10 cellular contexts compared by ENCODE assay signal in the genomic region with DNA sequence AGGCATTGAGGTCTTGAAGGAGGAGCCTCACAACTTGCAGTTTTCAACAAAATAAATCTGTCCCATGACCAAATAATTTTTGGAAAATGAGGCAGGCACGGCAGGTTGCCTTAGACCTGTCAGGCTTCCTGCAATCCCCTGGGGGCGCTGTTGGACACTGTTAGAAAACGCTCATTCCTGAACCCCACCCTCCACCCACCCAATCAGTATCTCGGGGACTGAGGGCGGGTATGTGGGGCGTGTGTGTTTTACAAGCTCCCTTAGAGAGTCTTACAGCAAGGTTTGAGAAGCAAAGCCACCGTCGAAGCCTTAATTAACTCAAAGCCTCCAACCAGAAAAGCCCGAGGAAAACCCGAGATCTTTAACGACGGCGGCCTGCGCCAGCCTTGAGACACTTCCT.
DNase-seq lines count a peak whose midpoint lies in the region; ATAC-seq lines count a peak whose summit lies in the region.
"Had no signal": no experiment of that assay in that cellular context is flagged by ENCODE, and none has a peak within 500 bp of the region (broad histone marks: within the 10 kb centered on the region; RNA-seq: fewer than 3 reads in every experiment).

No MANE protein-coding gene starts in this region.

- peak overlapping the region; percentile 10 for H3K4me3 Mint-ChIP-seq in activated CD4-positive, alpha-beta T cell treated with anti-CD3 and anti-CD28 coated beads, Interleukin-2, amount 10 ng/mL, durations not matched to agents 7 days and 5 days

- CTCF ChIA-PET in activated CD4-positive, alpha-beta T cell treated with anti-CD3 and anti-CD28 coated beads, Interleukin-2, amount 10 ng/mL, durations not matched to agents 7 days and 5 days (lab: Charles Lee) = no interaction called here

- peaks cover 5% of the 10 kb centered on the region for H3K4me1 ChIP-seq in iPS-18a (ENCODE audit: control insufficient read depth, low read depth, low read length)

- H3K36me3 ChIP-seq in iPS-18a (ENCODE audit: control insufficient read depth, low read depth, low read length) = no peaks in the 10 kb centered on the region

- H3K27ac ChIP-seq in iPS-18a (ENCODE audit: low read length) = no peak overlapping the region

- H3K9me3 Mint-ChIP-seq in activated CD4-positive, alpha-beta T cell treated with anti-CD3 and anti-CD28 coated beads, Interleukin-2, amount 10 ng/mL, durations not matched to agents 7 days and 5 days = no peaks in the 10 kb centered on the region

- H3K27me3 ChIP-seq in iPS-18a (ENCODE audit: control insufficient read depth, insufficient read depth, low read length) = no peaks in the 10 kb centered on the region

- H3K27ac Mint-ChIP-seq in activated CD4-positive, alpha-beta T cell treated with anti-CD3 and anti-CD28 coated beads, Interleukin-2, amount 10 ng/mL, durations not matched to agents 7 days and 5 days = no peak overlapping the region

- POLR2A ChIA-PET in activated CD4-positive, alpha-beta T cell treated with anti-CD3 and anti-CD28 coated beads, Interleukin-2, amount 10 ng/mL, durations not matched to agents 7 days and 5 days (lab: Charles Lee) = no interaction called here

- no peaks in the 10 kb centered on the region for H3K27me3 Mint-ChIP-seq in activated CD4-positive, alpha-beta T cell treated with anti-CD3 and anti-CD28 coated beads, Interleukin-2, amount 10 ng/mL, durations not matched to agents 7 days and 5 days

- peak; percentile 27 for DNase-seq in activated CD4-positive, alpha-beta T cell treated with anti-CD3 and anti-CD28 coated beads, Interleukin-2, amount 10 ng/mL, durations not matched to agents 7 days and 5 days
- no peak for DNase-seq in activated CD4-positive, alpha-beta T cell treated with anti-CD3 and anti-CD28 coated beads for 4 hours
- DNase-seq in SK-N-DZ (ENCODE audit: low spot score) (peak; percentile 33), UCSD-AML1 (lab: John Stamatoyannopoulos, UW; ENCODE audit: unreplicated experiment) (no peak), NCI-H2227 (lab: John Stamatoyannopoulos, UW; ENCODE audit: unreplicated experiment) (no peak)
- DNase-seq in stimulated activated naive CD8-positive, alpha-beta T cell treated with anti-CD3 and anti-CD28 coated beads, Interleukin-15, Interleukin-2, amounts not matched to agents 100 U/mL and 50 U/mL, for 24 hours = peak; percentile 37
- DNase-seq: AML-193, NCI-H1105 treated with DMSO at 0.1 percent for 48 hours had no signal

- no peak for ATAC-seq in stimulated activated naive CD8-positive, alpha-beta T cell treated with anti-CD3 and anti-CD28 coated beads, Interleukin-15, Interleukin-2, amounts not matched to agents 100 U/mL and 50 U/mL, for 24 hours
- ATAC-seq in HG03460 (IDR thresholded peaks at IDR 0.05; ENCODE audit: unreplicated experiment) = no peak

- peak overlapping the region; percentile 37 for H3K4me3 ChIP-seq in iPS-18a (ENCODE audit: low read length)

- H3K9ac ChIP-seq in iPS-18a (ENCODE audit: low read length) = no peak overlapping the region

- peaks cover 8% of the 10 kb centered on the region for H3K9me3 ChIP-seq in iPS-18a (ENCODE audit: control insufficient read depth, low read depth, low read length)

- H3K4me1 Mint-ChIP-seq in activated CD4-positive, alpha-beta T cell treated with anti-CD3 and anti-CD28 coated beads, Interleukin-2, amount 10 ng/mL, durations not matched to agents 7 days and 5 days = no peaks in the 10 kb centered on the region

- no peaks in the 10 kb centered on the region for H3K36me3 Mint-ChIP-seq in activated CD4-positive, alpha-beta T cell treated with anti-CD3 and anti-CD28 coated beads, Interleukin-2, amount 10 ng/mL, durations not matched to agents 7 days and 5 days (ENCODE audit: low read depth)

Comparison
In these comparisons a context has a peak if more than half of its experiments do, and no peak if none do; other contexts are left out.
1. DNase-seq: peak in activated CD4-positive, alpha-beta T cell treated with anti-CD3 and anti-CD28 coated beads, Interleukin-2, amount 10 ng/mL, durations not matched to agents 7 days and 5 days (single experiment), SK-N-DZ (single experiment) and stimulated activated naive CD8-positive, alpha-beta T cell treated with anti-CD3 and anti-CD28 coated beads, Interleukin-15, Interleukin-2, amounts not matched to agents 100 U/mL and 50 U/mL, for 24 hours (single experiment); none in activated CD4-positive, alpha-beta T cell treated with anti-CD3 and anti-CD28 coated beads for 4 hours (0 of 2), UCSD-AML1 (single experiment) and NCI-H2227 (single experiment).